ENCODE assay signal across 25 cellular contexts in genomic region chr16:25426829-25427228, GRCh38.
"Had no signal": no experiment of that assay in that cellular context is flagged by ENCODE, and none has a peak within 500 bp of the region (broad histone marks: within the 10 kb centered on the region; RNA-seq: fewer than 3 reads in every experiment).

No MANE protein-coding gene starts in this region.

- H3K4me1 Mint-ChIP-seq: naive thymus-derived CD8-positive, alpha-beta T cell; nephron progenitor cell; neural progenitor cell; stimulated activated effector memory CD8-positive, alpha-beta T cell treated with anti-CD3 and anti-CD28 coated beads, Interleukin-12 subunit alpha, Interleukin-12 subunit beta, amount 100 ng/mL, for 72 hours; stimulated activated naive B cell treated with anti-CD40 and anti-IgM and Interleukin-4, amounts not matched to agents 10 μg/mL and 1 μg/mL and 100 μg/mL, for 72 hours had no signal

- H3K9me3 Mint-ChIP-seq: natural killer cell treated with Interleukin-12 subunit alpha and Interleukin-12 subunit beta and Interleukin-15 and Interleukin-18, amount 100 ng/mL, for 72 hours; stimulated activated effector memory CD8-positive, alpha-beta T cell treated with anti-CD3 and anti-CD28 coated beads, Interleukin-12 subunit alpha, Interleukin-12 subunit beta, amount 100 ng/mL, for 72 hours; stimulated activated naive CD8-positive, alpha-beta T cell treated with anti-CD3 and anti-CD28 coated beads, Interleukin-15, Interleukin-2, amounts not matched to agents 100 ng/mL and 50 ng/mL, for 24 hours had no signal

- H3K27me3 Mint-ChIP-seq: stimulated activated naive CD8-positive, alpha-beta T cell treated with anti-CD3 and anti-CD28 coated beads, Interleukin-15, Interleukin-2, amounts not matched to agents 100 ng/mL and 50 ng/mL, for 24 hours had no signal

- H3K27ac Mint-ChIP-seq: naive thymus-derived CD8-positive, alpha-beta T cell; natural killer cell treated with Interleukin-12 subunit alpha and Interleukin-12 subunit beta and Interleukin-15 and Interleukin-18, amount 100 ng/mL, for 72 hours; nephron progenitor cell; neural progenitor cell; progenitor cell of endocrine pancreas; stimulated activated effector memory CD8-positive, alpha-beta T cell treated with anti-CD3 and anti-CD28 coated beads, Interleukin-12 subunit alpha, Interleukin-12 subunit beta, amount 100 ng/mL, for 72 hours; stimulated activated naive B cell treated with anti-CD40 and anti-IgM and Interleukin-4, amounts not matched to agents 10 μg/mL and 1 μg/mL and 100 μg/mL, for 72 hours; stimulated activated naive CD8-positive, alpha-beta T cell treated with anti-CD3 and anti-CD28 coated beads, Interleukin-15, Interleukin-2, amounts not matched to agents 100 ng/mL and 50 ng/mL, for 24 hours had no signal

- H3K4me3 Mint-ChIP-seq: naive thymus-derived CD8-positive, alpha-beta T cell; natural killer cell treated with Interleukin-12 subunit alpha and Interleukin-12 subunit beta and Interleukin-15 and Interleukin-18, amount 100 ng/mL, for 72 hours; nephron progenitor cell; neural progenitor cell; stimulated activated effector memory CD8-positive, alpha-beta T cell treated with anti-CD3 and anti-CD28 coated beads, Interleukin-12 subunit alpha, Interleukin-12 subunit beta, amount 100 ng/mL, for 72 hours; stimulated activated naive B cell treated with anti-CD40 and anti-IgM and Interleukin-4, amounts not matched to agents 10 μg/mL and 1 μg/mL and 100 μg/mL, for 72 hours; stimulated activated naive CD8-positive, alpha-beta T cell treated with anti-CD3 and anti-CD28 coated beads, Interleukin-15, Interleukin-2, amounts not matched to agents 100 ng/mL and 50 ng/mL, for 24 hours had no signal

- DNase-seq: naive thymus-derived CD8-positive, alpha-beta T cell; nephron progenitor cell; occipital lobe; ovary; posterior cingulate gyrus; psoas muscle; right cardiac atrium; right lobe of liver; sigmoid colon; small intestine; stimulated activated CD4-positive, alpha-beta T cell treated with anti-CD3 and anti-CD28 coated beads, Interleukin-15, amount 100 ng/mL, for 24 hours; stimulated activated CD4-positive, alpha-beta T cell treated with anti-CD3 and anti-CD28 coated beads, Interleukin-2, amount 100 ng/mL, for 24 hours; stimulated activated CD4-positive, alpha-beta T cell treated with anti-CD3 and anti-CD28 coated beads, Interleukin-2, amount 100 ng/mL, for 48 hours; stimulated activated CD4-positive, alpha-beta T cell treated with anti-CD3 and anti-CD28 coated beads, Interleukin-4, amount 100 ng/mL, for 24 hours; stimulated activated naive B cell treated with anti-CD40 and anti-IgM and Interleukin-4, amounts not matched to agents 10 μg/mL and 1 μg/mL and 100 μg/mL, for 72 hours; stimulated activated naive CD4-positive, alpha-beta T cell treated with Interleukin-2 at 50 U/mL for 16 hours; stomach; thyroid gland; trophoblast cell; upper lobe of left lung had no signal

- H3K36me3 Mint-ChIP-seq: natural killer cell treated with Interleukin-12 subunit alpha and Interleukin-12 subunit beta and Interleukin-15 and Interleukin-18, amount 100 ng/mL, for 72 hours; neural progenitor cell; stimulated activated effector memory CD8-positive, alpha-beta T cell treated with anti-CD3 and anti-CD28 coated beads, Interleukin-12 subunit alpha, Interleukin-12 subunit beta, amount 100 ng/mL, for 72 hours; stimulated activated naive B cell treated with anti-CD40 and anti-IgM and Interleukin-4, amounts not matched to agents 10 μg/mL and 1 μg/mL and 100 μg/mL, for 72 hours had no signal
